1 cellular context compared by ENCODE assay signal in the genomic region with DNA sequence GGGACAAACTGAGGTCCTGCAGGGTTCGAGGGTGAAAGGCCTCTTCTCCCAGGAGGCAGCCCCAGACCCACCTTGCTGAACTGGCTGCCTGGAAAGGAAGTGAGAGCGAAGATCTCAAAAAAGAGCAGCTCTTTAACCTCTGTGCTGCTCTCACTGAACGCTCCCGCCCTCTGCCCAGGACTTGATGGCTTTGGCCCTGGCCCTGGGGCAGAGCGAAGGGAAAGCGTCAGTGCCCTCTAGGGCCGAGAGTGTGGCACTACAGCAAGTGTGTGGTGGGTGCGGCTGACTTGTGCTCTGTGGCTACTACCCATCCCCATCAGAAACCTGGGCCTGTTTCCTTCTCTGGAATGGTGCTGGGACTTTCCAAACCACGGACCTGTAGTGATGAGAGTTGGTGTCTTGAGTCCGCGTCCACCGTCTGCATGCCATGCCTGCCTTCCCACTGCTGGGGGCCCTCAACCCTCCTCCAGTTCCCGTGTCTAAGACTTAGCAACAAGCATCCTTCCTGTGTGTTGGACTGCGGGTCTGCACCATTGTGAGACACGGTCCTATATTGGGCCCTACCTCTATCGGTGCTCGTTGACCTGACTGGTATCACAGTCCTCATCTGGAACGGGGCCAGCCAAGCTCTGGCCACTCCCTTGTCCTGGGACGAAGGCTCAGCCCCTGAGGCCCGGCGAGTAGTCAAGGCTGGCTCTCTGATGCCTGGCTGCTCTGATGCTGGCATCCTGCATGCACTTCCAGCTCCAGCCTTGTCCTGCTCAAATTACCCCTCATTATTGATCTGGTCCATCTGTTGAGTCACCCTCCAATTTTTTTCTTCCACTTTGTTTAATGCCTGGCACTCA.
TF ChIP-seq lines count a peak whose summit lies in the region.

No MANE protein-coding gene starts in this region.

TF ChIP-seq in SK-N-SH treated with all-trans-retinoic acid at 6 μM for 48 hours, 23 proteins besides CTCF, POLR2A, EP300 and RAD21 (continued from another document):
- TF ChIP-seq, protein P1, sequence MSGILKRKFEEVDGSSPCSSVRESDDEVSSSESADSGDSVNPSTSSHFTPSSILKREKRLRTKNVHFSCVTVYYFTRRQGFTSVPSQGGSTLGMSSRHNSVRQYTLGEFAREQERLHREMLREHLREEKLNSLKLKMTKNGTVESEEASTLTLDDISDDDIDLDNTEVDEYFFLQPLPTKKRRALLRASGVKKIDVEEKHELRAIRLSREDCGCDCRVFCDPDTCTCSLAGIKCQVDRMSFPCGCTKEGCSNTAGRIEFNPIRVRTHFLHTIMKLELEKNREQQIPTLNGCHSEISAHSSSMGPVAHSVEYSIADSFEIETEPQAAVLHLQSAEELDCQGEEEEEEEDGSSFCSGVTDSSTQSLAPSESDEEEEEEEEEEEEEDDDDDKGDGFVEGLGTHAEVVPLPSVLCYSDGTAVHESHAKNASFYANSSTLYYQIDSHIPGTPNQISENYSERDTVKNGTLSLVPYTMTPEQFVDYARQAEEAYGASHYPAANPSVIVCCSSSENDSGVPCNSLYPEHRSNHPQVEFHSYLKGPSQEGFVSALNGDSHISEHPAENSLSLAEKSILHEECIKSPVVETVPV (CRISPR knock-in tag; IDR thresholded peaks at IDR 0.05), result no peak
- TF ChIP-seq ZFP30 (CRISPR knock-in tag; IDR thresholded peaks at IDR 0.05) (no peak), GLIS3 (CRISPR knock-in tag; IDR thresholded peaks at IDR 0.05) (no peak)
TF ChIP-seq in SK-N-SH treated with all-trans-retinoic acid at 6 μM for 48 hours: peak in this region for 0.
